26 cellular contexts compared by ENCODE assay signal in the genomic region with DNA sequence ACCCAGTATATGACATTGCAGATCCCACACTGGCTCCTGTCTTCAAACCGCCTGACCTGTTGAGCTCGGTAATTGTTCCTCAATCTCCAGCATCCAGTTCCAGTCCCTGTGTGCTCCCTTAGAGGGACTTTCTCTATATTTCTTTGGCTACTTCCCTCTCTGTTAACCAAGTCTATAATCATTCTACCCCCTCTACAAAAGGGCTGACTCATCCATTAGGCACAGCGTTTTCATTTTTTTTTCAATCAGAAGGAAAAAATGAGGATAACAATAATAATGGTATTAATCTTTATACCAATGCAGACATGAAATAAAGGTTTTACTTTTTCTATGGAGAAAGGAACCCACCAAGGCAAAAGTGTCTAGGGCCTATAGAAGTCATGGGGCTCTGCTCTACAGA.
DNase-seq lines count a peak whose midpoint lies in the region; ATAC-seq and TF ChIP-seq lines count a peak whose summit lies in the region.
"Had no signal": no experiment of that assay in that cellular context is flagged by ENCODE, and none has a peak within 500 bp of the region (broad histone marks: within the 10 kb centered on the region; RNA-seq: fewer than 3 reads in every experiment).

No MANE protein-coding gene starts in this region.

- no peaks in the 10 kb centered on the region for H3K79me2 ChIP-seq in SK-N-SH (ENCODE audit: insufficient read depth)

- H3K36me3 ChIP-seq in SK-N-SH (replicated peaks in 1 of 2; ENCODE audit: control insufficient read depth in 1 of 2, insufficient read depth in 2 of 2, low read length in 1 of 2) (peaks cover 0 to 10% of the 10 kb centered on the region in 2 experiments), esophagus muscularis mucosa (peaks cover 9 to 95% (median 65%) of the 10 kb centered on the region in 4 donors), uterus (no peaks in the 10 kb centered on the region)

- H3K4me1 Mint-ChIP-seq in nephron, result peaks cover 8% of the 10 kb centered on the region

- TF ChIP-seq POLR2A in esophagus muscularis mucosa (IDR thresholded peaks at IDR 0.05; ENCODE audit: low read depth) (no peak), uterus (IDR thresholded peaks at IDR 0.05) (no peak), GM18505 (IDR thresholded peaks at IDR 0.05; ENCODE audit: borderline replicate concordance, extremely low read depth, insufficient read depth, insufficient read length) (no peak)

- WGBS in SK-N-SH (ENCODE audit: low lambda C conversion rate), result 75% methylated on average over 3 of the region's 3 CpGs
- WGBS in esophagus muscularis mucosa, result 69% methylated on average over 3 of the region's 3 CpGs

- intact Hi-C loops in esophagus muscularis mucosa (cut with DNase I), result no loop called here
- intact Hi-C loops in uterus (cut with DNase I; ENCODE audit: low total_unique reads), result no loop called here

- CTCF ChIA-PET in SK-N-SH (lab: Yijun Ruan, JAX), result no interaction called here

- TF ChIP-seq EP300 in SK-N-SH (IDR thresholded peaks at IDR 0.05; ENCODE audit: borderline replicate concordance in 1 of 2, low read depth in 1 of 2, low read length in 1 of 2) (no peak), esophagus muscularis mucosa (IDR thresholded peaks at IDR 0.05) (no peak)

- H3K4me1 ChIP-seq in SK-N-SH (ENCODE audit: control insufficient read depth in 1 of 2, insufficient read depth in 2 of 2, low read depth in 1 of 2, low read length in 1 of 2), result peaks cover 3 to 4% of the 10 kb centered on the region in 2 experiments; a peak in 2 of 4 replicates
- H3K4me1 ChIP-seq in esophagus muscularis mucosa, result peaks cover 6 to 35% (median 28%) of the 10 kb centered on the region in 4 donors
- H3K4me1 ChIP-seq in uterus, result no peaks in the 10 kb centered on the region

- H3K27me3 ChIP-seq in SK-N-SH (ENCODE audit: insufficient read depth) (no peaks in the 10 kb centered on the region), esophagus muscularis mucosa (no peaks in the 10 kb centered on the region), uterus (no peaks in the 10 kb centered on the region)

- H2AFZ ChIP-seq in SK-N-SH (ENCODE audit: low read depth), result peak overlapping the region; percentile 32; the same call in 1 of the 2 replicates

- H3K27ac Mint-ChIP-seq in nephron, result peak overlapping the region in 2 of 3 experiments; percentile 54 to 59
- H3K27ac Mint-ChIP-seq: activated CD8-positive, alpha-beta T cell treated with anti-CD3 and anti-CD28 coated beads for 36 hours; activated naive CD4-positive, alpha-beta T cell treated with anti-CD3 and anti-CD28 coated beads, Interleukin-2, amount 10 ng/mL, durations not matched to agents 7 days and 5 days; activated T-helper 1 cell treated with anti-CD3 and anti-CD28 coated beads, Interleukin-12 subunit alpha, Interleukin-12 subunit beta, Interleukin-2, Interleukin-4 antibody, amounts not matched to agents 30 ng/mL and 10 ng/mL and 1 ng/mL, durations not matched to agents 14 hours and 24 hours and 36 hours had no signal

- H3K4me3 Mint-ChIP-seq in nephron, result no peak overlapping the region
- H3K4me3 Mint-ChIP-seq: activated CD4-positive, alpha-beta T cell treated with anti-CD3 and anti-CD28 coated beads for 36 hours; activated CD8-positive, alpha-beta T cell treated with anti-CD3 and anti-CD28 coated beads for 36 hours; activated naive CD4-positive, alpha-beta T cell treated with anti-CD3 and anti-CD28 coated beads, Interleukin-2, amount 10 ng/mL, durations not matched to agents 7 days and 5 days; activated T-helper 1 cell treated with anti-CD3 and anti-CD28 coated beads, Interleukin-12 subunit alpha, Interleukin-12 subunit beta, Interleukin-2, Interleukin-4 antibody, amounts not matched to agents 30 ng/mL and 10 ng/mL and 1 ng/mL, durations not matched to agents 14 hours and 24 hours and 36 hours had no signal

- DNase-seq in SK-N-SH, result no peak
- no peak for DNase-seq in esophagus muscularis mucosa (ENCODE audit: extremely low spot score)
- DNase-seq in uterus, result no peak
- DNase-seq: 8988T; activated CD4-positive, alpha-beta T cell treated with anti-CD3 and anti-CD28 coated beads for 36 hours; activated CD8-positive, alpha-beta memory T cell treated with anti-CD3 and anti-CD28 coated beads, Interleukin-2, amount 50 U/mL, for 48 hours; activated CD8-positive, alpha-beta T cell treated with anti-CD3 and anti-CD28 coated beads for 36 hours; activated naive CD4-positive, alpha-beta T cell treated with anti-CD3 and anti-CD28 coated beads, Interleukin-2, amount 10 ng/mL, durations not matched to agents 7 days and 5 days; amygdala; DND-41; GF-D8; glutamatergic neuron; KBM-7; NCI-H2081; NCI-H345; SHP77; stimulated activated CD4-positive, alpha-beta T cell treated with anti-CD3 and anti-CD28 coated beads, Interleukin-4, amount 100 ng/mL, for 24 hours; SW 1271; T-helper 9 cell; trophoblast cell had no signal

- no peaks in the 10 kb centered on the region for H4K20me1 ChIP-seq in SK-N-SH (ENCODE audit: insufficient read depth)

- H3K9me3 ChIP-seq in SK-N-SH (no peaks in the 10 kb centered on the region), esophagus muscularis mucosa (no peaks in the 10 kb centered on the region), uterus (no peaks in the 10 kb centered on the region)

- TF ChIP-seq RAD21 in SK-N-SH (IDR thresholded peaks at IDR 0.05; ENCODE audit: low read length), result no peak

- TF ChIP-seq CTCF in SK-N-SH (IDR thresholded peaks at IDR 0.05), result no peak
- TF ChIP-seq CTCF in esophagus muscularis mucosa (IDR thresholded peaks at IDR 0.05), result no peak
- no peak for TF ChIP-seq CTCF in nephron (IDR thresholded peaks at IDR 0.05; ENCODE audit: unreplicated experiment in 3 of 3)
- TF ChIP-seq CTCF in uterus (IDR thresholded peaks at IDR 0.05), result no peak

- H3K27ac ChIP-seq in SK-N-SH (ENCODE audit: low read depth in 2 of 2, low read length in 1 of 2), result no peak overlapping the region
- peak overlapping the region; percentile 50 to 73 (median 64) for H3K27ac ChIP-seq in esophagus muscularis mucosa (replicated peaks in 1 of 4)
- H3K27ac ChIP-seq in uterus, result peak overlapping the region; percentile 55 to 95

- peaks cover 43% of the 10 kb centered on the region for H3K36me3 Mint-ChIP-seq in nephron (ENCODE audit: low read depth)
- H3K36me3 Mint-ChIP-seq: activated naive CD4-positive, alpha-beta T cell treated with anti-CD3 and anti-CD28 coated beads, Interleukin-2, amount 10 ng/mL, durations not matched to agents 7 days and 5 days had no signal

- H3K9me2 ChIP-seq in SK-N-SH, result no peaks in the 10 kb centered on the region

- ATAC-seq in SK-N-SH treated with all-trans-retinoic acid at 6 μM for 48 hours (no peak), GM18505 (IDR thresholded peaks at IDR 0.05; ENCODE audit: unreplicated experiment) (no peak), HG02840 (IDR thresholded peaks at IDR 0.05; ENCODE audit: low FRiP score, unreplicated experiment) (no peak), GM18517 (IDR thresholded peaks at IDR 0.05; ENCODE audit: unreplicated experiment) (no peak)
- ATAC-seq: activated CD4-positive, alpha-beta T cell treated with anti-CD3 and anti-CD28 coated beads for 36 hours had no signal

- no peaks in the 10 kb centered on the region for H3K9me3 Mint-ChIP-seq in nephron
- H3K9me3 Mint-ChIP-seq: activated CD8-positive, alpha-beta T cell treated with anti-CD3 and anti-CD28 coated beads for 36 hours; activated naive CD4-positive, alpha-beta T cell treated with anti-CD3 and anti-CD28 coated beads, Interleukin-2, amount 10 ng/mL, durations not matched to agents 7 days and 5 days; activated T-helper 1 cell treated with anti-CD3 and anti-CD28 coated beads, Interleukin-12 subunit alpha, Interleukin-12 subunit beta, Interleukin-2, Interleukin-4 antibody, amounts not matched to agents 30 ng/mL and 10 ng/mL and 1 ng/mL, durations not matched to agents 14 hours and 24 hours and 36 hours had no signal

- H3K4me2 ChIP-seq in SK-N-SH, result no peak overlapping the region

- H3K27me3 Mint-ChIP-seq in nephron (ENCODE audit: low read depth), result no peaks in the 10 kb centered on the region

- H3K4me3 ChIP-seq in SK-N-SH (ENCODE audit: low read depth in 2 of 2, low read length in 1 of 2) (no peak overlapping the region), esophagus muscularis mucosa (no peak overlapping the region), uterus (no peak overlapping the region)

- no peak overlapping the region for H3K9ac ChIP-seq in SK-N-SH

- POLR2A ChIA-PET in SK-N-SH (lab: Yijun Ruan, JAX), result no interaction called here

- H3F3A ChIP-seq in SK-N-SH (replicated peaks; ENCODE audit: insufficient read depth), result no peaks in the 10 kb centered on the region

TF ChIP-seq in SK-N-SH, 30 proteins besides CTCF, POLR2A, EP300 and RAD21:
- TF ChIP-seq YY1 (IDR thresholded peaks at IDR 0.05; ENCODE audit: low read depth), result no peak
- TF ChIP-seq RXRA (IDR thresholded peaks at IDR 0.05; ENCODE audit: borderline replicate concordance, low read depth), result no peak
- TF ChIP-seq, protein P1, sequence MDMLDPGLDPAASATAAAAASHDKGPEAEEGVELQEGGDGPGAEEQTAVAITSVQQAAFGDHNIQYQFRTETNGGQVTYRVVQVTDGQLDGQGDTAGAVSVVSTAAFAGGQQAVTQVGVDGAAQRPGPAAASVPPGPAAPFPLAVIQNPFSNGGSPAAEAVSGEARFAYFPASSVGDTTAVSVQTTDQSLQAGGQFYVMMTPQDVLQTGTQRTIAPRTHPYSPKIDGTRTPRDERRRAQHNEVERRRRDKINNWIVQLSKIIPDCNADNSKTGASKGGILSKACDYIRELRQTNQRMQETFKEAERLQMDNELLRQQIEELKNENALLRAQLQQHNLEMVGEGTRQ (IDR thresholded peaks at IDR 0.05; ENCODE audit: borderline replicate concordance, low read depth, low read length), result no peak
- no peak for TF ChIP-seq FOXM1 (IDR thresholded peaks at IDR 0.05; ENCODE audit: low read depth)
- no peak; the same call in 1 of the 2 replicates for TF ChIP-seq FOSL2 (IDR thresholded peaks at IDR 0.05; ENCODE audit: borderline replicate concordance, low read depth)
TF ChIP-seq in SK-N-SH: peak in this region for 0.

TF ChIP-seq in SK-N-SH treated with all-trans-retinoic acid at 6 μM for 48 hours, 23 proteins besides CTCF, POLR2A, EP300 and RAD21 (continues in another document):
- TF ChIP-seq ZNF8 (CRISPR knock-in tag; IDR thresholded peaks at IDR 0.05) (no peak), ARNTL (CRISPR knock-in tag; IDR thresholded peaks at IDR 0.05; ENCODE audit: borderline replicate concordance, low read depth) (no peak)

Comparison
In these comparisons a context has a peak if more than half of its experiments do, and no peak if none do; other contexts are left out.
1. H3K27ac ChIP-seq: peak in esophagus muscularis mucosa (4 of 4) and uterus (2 of 2); none in SK-N-SH (0 of 2).